In genomic region chr1:67347688-67348472, GRCh38 we compare ENCODE assay signal across 8 cellular contexts. TPM values are rescaled to one million over a fixed set of nuclear protein-coding genes. Genes with fewer than 3 reads are reported as not detected.
A peak's percentile ranks its signal among the peaks of the same experiment; 100 is the strongest.
DNase-seq lines count a peak whose midpoint lies in the region; ATAC-seq and TF ChIP-seq lines count a peak whose summit lies in the region.

No MANE protein-coding gene starts in this region.

- no peak overlapping the region for H3K9ac ChIP-seq in SU-DHL-6 (ENCODE audit: low read length)

- H3K9me3 Mint-ChIP-seq in neural crest cell, result no peaks in the 10 kb centered on the region

- H3K27me3 Mint-ChIP-seq in neural crest cell (ENCODE audit: low read depth), result peaks cover 3% of the 10 kb centered on the region

- H3K79me2 ChIP-seq in SU-DHL-6 (ENCODE audit: insufficient read depth, low read length), result no peaks in the 10 kb centered on the region

- H3K9me2 ChIP-seq in SU-DHL-6 (replicated peaks; ENCODE audit: insufficient read depth, low read length), result no peaks in the 10 kb centered on the region

- H3K4me3 Mint-ChIP-seq in neural crest cell, result no peak overlapping the region

- H4K20me1 ChIP-seq in SU-DHL-6 (ENCODE audit: low read depth, low read length), result no peaks in the 10 kb centered on the region

- H3K4me2 ChIP-seq in SU-DHL-6 (ENCODE audit: low read depth, low read length, poor library complexity, severe bottlenecking), result no peak overlapping the region

- in situ Hi-C loops in ACHN (cut with HindIII; ENCODE audit: low pct_ligation_motif_present, low pct_unique_long_range_greater_than_20kb, low sequenced_read_pairs), result no loop called here

- no peak for ATAC-seq in GM19395 (IDR thresholded peaks at IDR 0.05; ENCODE audit: unreplicated experiment)

- H3F3A ChIP-seq in SU-DHL-6 (ENCODE audit: insufficient read depth), result no peaks in the 10 kb centered on the region

- no peaks in the 10 kb centered on the region for H3K9me3 ChIP-seq in SU-DHL-6 (ENCODE audit: insufficient read depth, low read length)

- H3K27ac ChIP-seq in SU-DHL-6 (ENCODE audit: low read depth, low read length), result no peak overlapping the region

- H3K36me3 Mint-ChIP-seq in neural crest cell (ENCODE audit: low read depth), result no peaks in the 10 kb centered on the region

- H3K27ac Mint-ChIP-seq in neural crest cell (ENCODE audit: unreplicated experiment), result no peak overlapping the region

- no peaks in the 10 kb centered on the region for H3K4me1 Mint-ChIP-seq in neural crest cell

- TF ChIP-seq CTCF in GM10266 (IDR thresholded peaks at IDR 0.05; ENCODE audit: control insufficient read depth, insufficient read depth, low read depth, missing control alignments), result peak; percentile 59
- TF ChIP-seq CTCF in SU-DHL-6 (IDR thresholded peaks at IDR 0.05; ENCODE audit: insufficient read depth, low read length, poor library complexity, severe bottlenecking), result peak; percentile 57
- peak; percentile 89 for TF ChIP-seq CTCF in fibroblast of pulmonary artery (IDR thresholded peaks at IDR 0.05; ENCODE audit: low read length, missing control alignments)
- TF ChIP-seq CTCF in neural crest cell (conservative IDR thresholded peaks at IDR 0.05), result peak; percentile 81

- H3K27me3 ChIP-seq in SU-DHL-6 (ENCODE audit: low read length), result no peaks in the 10 kb centered on the region

- H3K36me3 ChIP-seq in SU-DHL-6 (ENCODE audit: low read length), result no peaks in the 10 kb centered on the region

- H3K4me3 ChIP-seq in SU-DHL-6 (ENCODE audit: insufficient read depth, low read length, poor library complexity, severe bottlenecking) (no peak overlapping the region), fibroblast of pulmonary artery (replicated peaks; ENCODE audit: low read depth, low read length) (no peak overlapping the region)

- peak; percentile 42 for DNase-seq in ACHN
- peak; percentile 38 for DNase-seq in GM10266 (ENCODE audit: extremely low spot score)
- DNase-seq in MV-4-11 (lab: John Stamatoyannopoulos, UW), result peak; percentile 42
- DNase-seq in fibroblast of pulmonary artery (ENCODE audit: low read depth), result peak; percentile 67
- DNase-seq in neural crest cell (ENCODE audit: low read depth, low spot score), result peak; percentile 35
- no peak for DNase-seq in activated CD4-positive, CD25-positive, alpha-beta regulatory T cell (lab: John Stamatoyannopoulos, UW)

- H2AFZ ChIP-seq in SU-DHL-6 (ENCODE audit: low read depth, low read length, severe bottlenecking), result no peak overlapping the region

RNA-seq across cellular contexts. Expression of gene IL12RB2, which starts 40.2 kb away (rescaled TPM):
- 0.19 and 0.36 TPM in 2 replicates for total RNA-seq in neural crest cell

Comparison
In these comparisons a context has a peak if more than half of its experiments do, and no peak if none do; other contexts are left out.
1. DNase-seq: peak in ACHN (single experiment), GM10266 (single experiment), MV-4-11 (single experiment), fibroblast of pulmonary artery (single experiment) and neural crest cell (single experiment); none in activated CD4-positive, CD25-positive, alpha-beta regulatory T cell (0 of 4).
2. Peak in every context shown above with its lines, with median percentiles within 50 percentile points of each other: CTCF ChIP-seq.